ENCODE assay signal across 29 cellular contexts in the genomic region with DNA sequence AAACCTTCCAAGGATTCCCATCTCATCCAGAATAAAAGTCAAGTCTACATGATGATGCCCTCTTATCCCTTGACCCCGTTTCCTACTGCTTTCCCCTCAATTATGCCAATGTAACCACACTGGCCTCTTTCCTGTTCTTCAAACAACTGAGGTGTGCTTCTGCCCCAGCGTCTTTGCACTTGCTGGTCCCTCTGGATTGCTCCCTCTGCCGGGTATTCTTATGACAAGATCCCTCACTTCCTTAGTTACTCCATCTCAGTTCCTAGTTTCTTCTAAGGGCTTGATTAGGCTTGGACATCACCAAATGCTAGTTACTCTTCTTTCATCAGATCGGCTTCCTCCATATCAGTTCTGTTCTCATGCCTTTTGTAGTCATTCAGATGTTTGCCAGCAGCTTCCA. TPM values are rescaled to one million over a fixed set of nuclear protein-coding genes. Genes with fewer than 3 reads are reported as not detected.
DNase-seq lines count a peak whose midpoint lies in the region; ATAC-seq and TF ChIP-seq lines count a peak whose summit lies in the region.
"Had no signal": no experiment of that assay in that cellular context is flagged by ENCODE, and none has a peak within 500 bp of the region (broad histone marks: within the 10 kb centered on the region; RNA-seq: fewer than 3 reads in every experiment).

No MANE protein-coding gene starts in this region.

- CTCF ChIA-PET in PC-3 (lab: Charles Lee), result no interaction called here

- H3K4me3 ChIP-seq in PC-3 (ENCODE audit: low read length), result no peak overlapping the region
- no peak overlapping the region for H3K4me3 ChIP-seq in GM23338
- H3K4me3 ChIP-seq: BLaER1, GM12878, K562, PC-9 had no signal

- H3K36me3 Mint-ChIP-seq in HFFc6 (ENCODE audit: low read depth) (no peaks in the 10 kb centered on the region), GM23338 (ENCODE audit: low read depth) (no peaks in the 10 kb centered on the region)
- H3K36me3 Mint-ChIP-seq: CD4-positive, alpha-beta memory T cell had no signal

- H3K27me3 ChIP-seq in PC-3 (ENCODE audit: low read length), result peaks cover 95% of the 10 kb centered on the region
- no peaks in the 10 kb centered on the region for H3K27me3 ChIP-seq in GM23338 (ENCODE audit: insufficient read depth)
- H3K27me3 ChIP-seq: BLaER1 had no signal

- TF ChIP-seq CTCF in HFFc6 (IDR thresholded peaks at IDR 0.05), result peak; percentile 30; the same call in 1 of the 2 replicates
- peak; percentile 75 for TF ChIP-seq CTCF in PC-3 (conservative IDR thresholded peaks at IDR 0.05; ENCODE audit: low read depth, low read length)
- 0 out of 4 replicates have a peak, but pooled peaks of 1 of the 2 experiments have one; percentile 1 for TF ChIP-seq CTCF in GM23338 (conservative IDR thresholded peaks at IDR 0.05; ENCODE audit: low read depth in 2 of 2)

- H3F3A ChIP-seq in PC-3 (ENCODE audit: low read length, unreplicated experiment) (no peaks in the 10 kb centered on the region), GM23338 (replicated peaks; ENCODE audit: low read depth) (no peaks in the 10 kb centered on the region)

- H3K27me3 Mint-ChIP-seq in HFFc6 (ENCODE audit: insufficient read depth) (peaks cover 14% of the 10 kb centered on the region), GM23338 (ENCODE audit: insufficient read depth, low read depth, poor library complexity) (no peaks in the 10 kb centered on the region)

- no peak overlapping the region for H3K4me3 Mint-ChIP-seq in HFFc6
- no peak overlapping the region for H3K4me3 Mint-ChIP-seq in GM23338
- H3K4me3 Mint-ChIP-seq: CD4-positive, alpha-beta memory T cell; T-helper 1 cell treated with Interleukin-12 subunit alpha and Interleukin-12 subunit beta and Interleukin-4 antibody, amounts not matched to agents 30 μg/mL and 1 μg/mL, for 36 hours had no signal

- no TSS peak for BruUV-seq in PC-3 (replicated peaks; lab: Mats Ljungman, UMichigan)

- H4K20me1 ChIP-seq in PC-3 (ENCODE audit: low read length) (no peaks in the 10 kb centered on the region), GM23338 (replicated peaks; ENCODE audit: insufficient read depth) (no peaks in the 10 kb centered on the region)
- H4K20me1 ChIP-seq: BLaER1 had no signal

- no peaks in the 10 kb centered on the region for H3K9me2 ChIP-seq in PC-3 (replicated peaks; ENCODE audit: low read length)
- peaks cover 6% of the 10 kb centered on the region for H3K9me2 ChIP-seq in GM23338 (ENCODE audit: insufficient read depth)

- H3K36me3 ChIP-seq in PC-3 (ENCODE audit: low read depth, low read length), result no peaks in the 10 kb centered on the region
- no peaks in the 10 kb centered on the region for H3K36me3 ChIP-seq in GM23338 (ENCODE audit: insufficient read depth)
- H3K36me3 ChIP-seq: BLaER1 had no signal

- H3K4me1 ChIP-seq in PC-3 (ENCODE audit: insufficient read depth, low read length) (no peaks in the 10 kb centered on the region), GM23338 (ENCODE audit: insufficient read depth) (peaks cover 18% of the 10 kb centered on the region)

- peak; percentile 62 for ATAC-seq in PC-3
- ATAC-seq in HG02938 (IDR thresholded peaks at IDR 0.05; ENCODE audit: unreplicated experiment), result no peak
- ATAC-seq in GM23338, result no peak
- ATAC-seq: GM12878, K562 had no signal

- H3K9ac ChIP-seq in PC-3 (ENCODE audit: low read length), result no peak overlapping the region
- H3K9ac ChIP-seq: BLaER1 had no signal

- H2AFZ ChIP-seq in PC-3 (ENCODE audit: low read length), result no peak overlapping the region
- no peak overlapping the region for H2AFZ ChIP-seq in GM23338
- H2AFZ ChIP-seq: PC-9 had no signal

- H3K4me1 Mint-ChIP-seq in HFFc6 (ENCODE audit: low read depth), result no peaks in the 10 kb centered on the region
- peaks cover 35% of the 10 kb centered on the region for H3K4me1 Mint-ChIP-seq in GM23338
- H3K4me1 Mint-ChIP-seq: CD4-positive, alpha-beta memory T cell had no signal

- H3K79me2 ChIP-seq in PC-3 (ENCODE audit: low read length) (no peaks in the 10 kb centered on the region), GM23338 (replicated peaks; ENCODE audit: insufficient read depth) (no peaks in the 10 kb centered on the region)

- no peaks in the 10 kb centered on the region for H3K9me3 ChIP-seq in PC-3 (ENCODE audit: low read length)
- H3K9me3 ChIP-seq: BLaER1, Caco-2 had no signal

- H3K4me2 ChIP-seq in PC-3 (ENCODE audit: low read length) (no peak overlapping the region), GM23338 (no peak overlapping the region)
- H3K4me2 ChIP-seq: BLaER1, PC-9 had no signal

- no peak overlapping the region for H3K27ac Mint-ChIP-seq in HFFc6
- no peak overlapping the region for H3K27ac Mint-ChIP-seq in GM23338
- H3K27ac Mint-ChIP-seq: CD4-positive, alpha-beta memory T cell; T-helper 1 cell treated with Interleukin-12 subunit alpha and Interleukin-12 subunit beta and Interleukin-4 antibody, amounts not matched to agents 30 μg/mL and 1 μg/mL, for 36 hours had no signal

- POLR2A ChIA-PET in PC-3 (lab: Charles Lee; ENCODE audit: unreplicated experiment), result no interaction called here

- intact Hi-C loops in PC-3 (cut with micrococcal nuclease), result loop anchor here (1.0 to 10.0 kb wide), 3 partner anchors 283 to 651 kb away; no protein-coding TSS in a partner anchor

- peak; percentile 10 for DNase-seq in NCI-H748 (lab: John Stamatoyannopoulos, UW; ENCODE audit: unreplicated experiment)
- no peak for DNase-seq in NCI-H748 treated with DMSO at 0.1 percent for 48 hours (lab: John Stamatoyannopoulos, UW)
- DNase-seq in HFFc6, result no peak
- DNase-seq in PC-3, result peak; percentile 63
- peak; percentile 12 for DNase-seq in dermis blood vessel endothelial cell
- DNase-seq in midbrain (lab: John Stamatoyannopoulos, UW), result no peak
- DNase-seq in GM23338 (ENCODE audit: low spot score), result no peak
- DNase-seq: 8988T; CD4-positive, alpha-beta memory T cell; GDM1; Kasumi-1; MM.1S; NCI-H1048; NCI-H1417; NCI-H1694 treated with DMSO at 0.1 percent for 48 hours; NCI-H2081; NCI-H2171; NCI-H226; NCI-H510A; NCI-H69; PC-9; SHP77 had no signal

- H3K27ac ChIP-seq in PC-3 (ENCODE audit: low read length) (no peak overlapping the region), GM23338 (ENCODE audit: low read depth) (no peak overlapping the region)
- H3K27ac ChIP-seq: BLaER1, PC-9, RWPE1 had no signal

- H3K9me3 Mint-ChIP-seq in HFFc6, result no peaks in the 10 kb centered on the region
- no peaks in the 10 kb centered on the region; the same call in 2 of the 3 replicates for H3K9me3 Mint-ChIP-seq in GM23338
- H3K9me3 Mint-ChIP-seq: CD4-positive, alpha-beta memory T cell; T-helper 1 cell treated with Interleukin-12 subunit alpha and Interleukin-12 subunit beta and Interleukin-4 antibody, amounts not matched to agents 30 μg/mL and 1 μg/mL, for 36 hours had no signal

TF ChIP-seq in GM23338, 12 proteins besides CTCF, POLR2A, EP300 and RAD21:
- TF ChIP-seq NANOG (IDR thresholded peaks at IDR 0.05; ENCODE audit: borderline replicate concordance) (no peak), EZH2phosphoT487 (IDR thresholded peaks at IDR 0.05; ENCODE audit: unreplicated experiment) (no peak), ZNF331 (CRISPR knock-in tag; IDR thresholded peaks at IDR 0.05; ENCODE audit: low read depth) (no peak), POLR2AphosphoS5 (IDR thresholded peaks at IDR 0.05; ENCODE audit: low read depth) (no peak), REST (IDR thresholded peaks at IDR 0.05; ENCODE audit: unreplicated experiment) (no peak), EZH2 (IDR thresholded peaks at IDR 0.05; ENCODE audit: low read depth, unreplicated experiment) (no peak)

RNA-seq across cellular contexts. Expression of gene PELI2, which starts 32.7 kb away (rescaled TPM):
- total RNA-seq in HFFc6 (2021; fragmentation: NEBNext Ultra II Directional; extraction: Animal tissue kit (Norgen Biotek cat#: 25700)), result 1 to 10 TPM in 5 of 6 experiments, under 1 TPM in 1; 0.69 to 5.9 (median 4.6) TPM
- total RNA-seq in PC-3 (2014; rRNA removed) (0.11 and 0.23 TPM in 2 replicates), dermis blood vessel endothelial cell (12.4 and 25.5 TPM in 2 replicates)
- 23.7 and 24.5 TPM in 2 replicates for total RNA-seq in GM23338 (2014; rRNA removed; shearing (Covaris generic))
- 7.9 and 8.0 TPM in 2 replicates for polyA plus RNA-seq in GM23338 (2016; fragmentation: Nextera tagmentation; extraction: Ambion mirVana)

Comparison
In these comparisons a context has a peak if more than half of its experiments do, and no peak if none do; other contexts are left out.
1. DNase-seq: peak in NCI-H748 (single experiment), PC-3 (single experiment) and dermis blood vessel endothelial cell (single experiment); none in NCI-H748 treated with DMSO at 0.1 percent for 48 hours (single experiment), HFFc6 (single experiment), midbrain (single experiment) and GM23338 (single experiment).